ENCODE assay signal across 8 cellular contexts in the genomic region with DNA sequence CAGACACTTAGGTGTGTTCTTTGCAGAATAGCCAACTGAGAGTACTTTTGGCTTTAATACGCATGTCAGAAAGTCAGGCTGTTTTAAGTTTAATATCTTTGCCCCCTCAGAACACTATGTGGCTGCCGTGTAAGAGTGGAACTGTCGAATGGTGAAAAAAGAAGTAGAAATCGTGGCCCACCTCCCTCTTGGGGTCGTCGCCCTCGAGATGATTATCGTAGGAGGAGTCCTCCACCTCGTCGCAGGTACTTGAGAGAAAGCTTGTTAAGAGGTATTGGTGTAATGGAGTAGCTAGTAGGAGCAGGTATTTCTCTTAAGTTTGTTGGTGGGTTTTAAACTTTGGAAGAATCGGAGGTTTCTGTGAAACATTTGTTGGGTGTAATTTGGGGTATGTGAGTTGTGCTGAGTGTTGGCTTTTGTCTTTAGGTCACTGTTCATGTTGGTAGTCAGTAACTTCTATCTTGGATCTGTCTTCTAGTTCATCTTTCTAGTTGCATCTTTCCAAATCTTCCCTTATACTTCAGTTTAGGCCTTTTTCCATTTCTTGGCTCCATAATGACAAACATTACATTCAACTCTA. TPM values are rescaled to one million over a fixed set of nuclear protein-coding genes. Genes with fewer than 3 reads are reported as not detected.
DNase-seq lines count a peak whose midpoint lies in the region; TF ChIP-seq lines count a peak whose summit lies in the region.

No MANE protein-coding gene starts in this region.

- no peaks in the 10 kb centered on the region for H3K9me3 Mint-ChIP-seq in Calu3 (ENCODE audit: low read depth, unreplicated experiment)
- no peaks in the 10 kb centered on the region for H3K9me3 Mint-ChIP-seq in progenitor cell of endocrine pancreas (ENCODE audit: low read depth)

- H3K4me3 ChIP-seq in Peyer's patch (peak overlapping the region in 3 of 4 donors; percentile 13 to 72 (median 40)), esophagus (ENCODE audit: low read depth in 1 of 2, low read length in 2 of 2) (peak overlapping the region; percentile 31 to 98), lower leg skin (ENCODE audit: low read depth, poor library complexity, severe bottlenecking) (no peak overlapping the region)

- intact Hi-C loops in Calu3 (cut with micrococcal nuclease; ENCODE audit: unreplicated experiment) (no loop called here), lower leg skin (cut with DNase I; ENCODE audit: low total_unique reads) (loop anchor here (10.0 kb wide), 1 partner anchor 154 kb away; a partner anchor contains a TSS)

- DNase-seq in Calu3 (no peak), Peyer's patch (peak in 1 of 3 donors; percentile 27), progenitor cell of endocrine pancreas (ENCODE audit: low spot score, unreplicated experiment) (no peak), NCI-H345 (lab: John Stamatoyannopoulos, UW) (no peak), lower leg skin (ENCODE audit: low spot score in 2 of 2) (no peak), NCI-H510A treated with DMSO at 0.1 percent for 48 hours (lab: John Stamatoyannopoulos, UW) (no peak)
- DNase-seq in stimulated activated CD4-positive, alpha-beta T cell treated with anti-CD3 and anti-CD28 coated beads, Interleukin-1b, Interleukin-23, amount 100 ng/mL, for 48 hours: no peak

- 30 to 46% methylated on average over 11 of the region's 11 CpGs for WGBS in esophagus, 2 donors
- 31 to 37% methylated on average over 11 of the region's 11 CpGs for WGBS in lower leg skin, 2 donors

- H3K27ac Mint-ChIP-seq in Calu3 (ENCODE audit: unreplicated experiment) (peak overlapping the region; percentile 24), progenitor cell of endocrine pancreas (peak overlapping the region; percentile 90)

- H3K4me3 Mint-ChIP-seq in Calu3 (ENCODE audit: low read depth, unreplicated experiment): peak overlapping the region; percentile 80
- H3K4me3 Mint-ChIP-seq in progenitor cell of endocrine pancreas (ENCODE audit: low read depth): peak overlapping the region; percentile 100

- CTCF ChIA-PET in Calu3 (lab: Charles Lee): interaction anchor here (0.6 to 2.4 kb wide), 3 partner anchors 16 to 59 kb away, joined by 3 to 6 read pairs (median 5); no protein-coding TSS in a partner anchor

- TF ChIP-seq CTCF in Calu3 (IDR thresholded peaks at IDR 0.05; ENCODE audit: unreplicated experiment) (no peak), Peyer's patch (IDR thresholded peaks at IDR 0.05) (no peak), progenitor cell of endocrine pancreas (IDR thresholded peaks at IDR 0.05; ENCODE audit: unreplicated experiment) (no peak), lower leg skin (IDR thresholded peaks at IDR 0.05) (no peak)

- H3K9me3 ChIP-seq in Peyer's patch (no peaks in the 10 kb centered on the region), esophagus (ENCODE audit: control insufficient read depth in 2 of 2, insufficient read depth in 1 of 2, low read depth in 1 of 2, low read length in 1 of 2) (no peaks in the 10 kb centered on the region)

- H3K27ac ChIP-seq in Peyer's patch (peak overlapping the region in 2 of 4 donors; percentile 12 to 36), esophagus (ENCODE audit: low read depth in 2 of 2, low read length in 1 of 2) (no peak overlapping the region)

- peaks cover 10% of the 10 kb centered on the region for H3K27me3 Mint-ChIP-seq in Calu3 (ENCODE audit: unreplicated experiment)
- H3K27me3 Mint-ChIP-seq in progenitor cell of endocrine pancreas: no peaks in the 10 kb centered on the region

- BruUV-seq in Calu3 (replicated peaks; lab: Mats Ljungman, UMichigan): no TSS peak

- H3K4me1 ChIP-seq in Peyer's patch: peaks cover 0 to 67% (median 18%) of the 10 kb centered on the region in 4 donors
- peaks cover 5% of the 10 kb centered on the region in 2 donors for H3K4me1 ChIP-seq in esophagus (ENCODE audit: control insufficient read depth in 2 of 2, insufficient read depth in 2 of 2, low read length in 1 of 2)

- no peaks in the 10 kb centered on the region for H3K27me3 ChIP-seq in Peyer's patch
- no peaks in the 10 kb centered on the region for H3K27me3 ChIP-seq in esophagus (ENCODE audit: control insufficient read depth in 1 of 2, insufficient read depth in 2 of 2, low read length in 2 of 2)

- H3K36me3 ChIP-seq in Peyer's patch (peaks cover 0 to 73% (median 0%) of the 10 kb centered on the region in 3 donors), esophagus (ENCODE audit: control insufficient read depth in 2 of 2, insufficient read depth in 2 of 2, low read length in 1 of 2) (peaks cover 15% of the 10 kb centered on the region in 2 donors)

- H3K36me3 Mint-ChIP-seq in Calu3 (ENCODE audit: insufficient read depth, unreplicated experiment): peaks cover 100% of the 10 kb centered on the region
- H3K36me3 Mint-ChIP-seq in progenitor cell of endocrine pancreas (ENCODE audit: insufficient read depth): peaks cover 72% of the 10 kb centered on the region

- no peak for TF ChIP-seq POLR2A in Peyer's patch (IDR thresholded peaks at IDR 0.05)
- no peak for TF ChIP-seq POLR2A in lower leg skin (IDR thresholded peaks at IDR 0.05)

- peaks cover 30% of the 10 kb centered on the region for H3K4me1 Mint-ChIP-seq in Calu3 (ENCODE audit: low read depth, unreplicated experiment)
- H3K4me1 Mint-ChIP-seq in progenitor cell of endocrine pancreas (ENCODE audit: low read depth): peaks cover 37% of the 10 kb centered on the region

RNA-seq across cellular contexts. Expression of a gene that starts 4.7 kb away (rescaled TPM):
- total RNA-seq in Calu3 (2022): 347 and 370 TPM in 2 replicates
- total RNA-seq in Peyer's patch: 100 to 1,000 TPM; 101 to 156 (median 142) TPM
- 100 to 1,000 TPM; 103 to 247 TPM for polyA plus RNA-seq in esophagus
- total RNA-seq in progenitor cell of endocrine pancreas: 427 and 442 TPM in 2 replicates
- 100 to 1,000 TPM; 114 to 272 (median 177) TPM for total RNA-seq in lower leg skin

RNA-seq across cellular contexts. Expression of a gene that starts 51.5 kb away (rescaled TPM):
- total RNA-seq in Calu3 (2022): 63.0 and 70.3 TPM in 2 replicates
- 100 to 1,000 TPM in 2 of 4 donors, 10 to 100 TPM in 2; 57.8 to 107 (median 87.9) TPM for total RNA-seq in Peyer's patch
- polyA plus RNA-seq in esophagus: 10 to 100 TPM; 24.0 to 32.2 TPM
- total RNA-seq in progenitor cell of endocrine pancreas: 46.9 and 47.2 TPM in 2 replicates
- 10 to 100 TPM; 27.1 to 37.4 (median 30.6) TPM for total RNA-seq in lower leg skin
